Comparison of ENCODE assay signal across 7 cellular contexts in the genomic region with DNA sequence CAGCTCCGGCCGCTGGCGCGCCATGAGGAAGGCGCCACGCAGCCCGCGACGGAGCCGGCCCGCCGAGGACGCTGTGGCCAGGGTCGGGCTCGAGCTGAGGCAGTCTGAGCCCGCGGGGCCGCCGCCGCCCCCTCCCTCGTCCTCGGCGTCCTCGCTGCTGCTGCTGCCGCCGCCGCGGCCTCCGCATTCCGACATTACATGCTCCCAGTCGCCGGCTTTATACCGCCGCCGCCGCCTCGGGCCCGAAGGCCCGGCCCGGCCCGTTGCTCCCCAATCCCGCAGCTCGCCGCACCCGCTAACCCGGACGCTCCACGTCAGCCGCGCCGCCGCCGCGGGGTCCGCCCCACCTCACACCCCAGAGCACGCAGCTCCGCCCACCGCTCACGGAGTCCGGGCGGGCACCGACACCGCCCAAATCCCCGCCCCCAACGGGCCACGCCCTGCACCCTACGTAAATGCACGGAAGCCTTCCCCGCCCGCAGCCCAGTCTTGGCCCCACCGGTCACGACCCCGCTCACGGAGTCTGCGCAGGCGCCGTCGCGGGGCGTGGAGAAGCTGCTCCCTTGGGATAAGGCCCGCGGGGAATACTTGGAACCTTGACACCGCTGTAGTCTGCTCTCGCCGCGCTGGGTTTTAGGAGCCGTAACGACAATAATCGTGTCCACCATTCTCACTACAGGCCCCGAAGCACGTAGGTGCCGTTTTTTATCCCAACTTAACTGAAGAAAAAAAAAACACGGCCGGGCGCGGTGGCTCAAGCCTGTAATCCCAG. TPM values are rescaled to one million over a fixed set of nuclear protein-coding genes. Genes with fewer than 3 reads are reported as not detected.
A peak's percentile ranks its signal among the peaks of the same experiment; 100 is the strongest.
DNase-seq lines count a peak whose midpoint lies in the region; ATAC-seq, FAIRE-seq and TF ChIP-seq lines count a peak whose summit lies in the region.

A gene with protein sequence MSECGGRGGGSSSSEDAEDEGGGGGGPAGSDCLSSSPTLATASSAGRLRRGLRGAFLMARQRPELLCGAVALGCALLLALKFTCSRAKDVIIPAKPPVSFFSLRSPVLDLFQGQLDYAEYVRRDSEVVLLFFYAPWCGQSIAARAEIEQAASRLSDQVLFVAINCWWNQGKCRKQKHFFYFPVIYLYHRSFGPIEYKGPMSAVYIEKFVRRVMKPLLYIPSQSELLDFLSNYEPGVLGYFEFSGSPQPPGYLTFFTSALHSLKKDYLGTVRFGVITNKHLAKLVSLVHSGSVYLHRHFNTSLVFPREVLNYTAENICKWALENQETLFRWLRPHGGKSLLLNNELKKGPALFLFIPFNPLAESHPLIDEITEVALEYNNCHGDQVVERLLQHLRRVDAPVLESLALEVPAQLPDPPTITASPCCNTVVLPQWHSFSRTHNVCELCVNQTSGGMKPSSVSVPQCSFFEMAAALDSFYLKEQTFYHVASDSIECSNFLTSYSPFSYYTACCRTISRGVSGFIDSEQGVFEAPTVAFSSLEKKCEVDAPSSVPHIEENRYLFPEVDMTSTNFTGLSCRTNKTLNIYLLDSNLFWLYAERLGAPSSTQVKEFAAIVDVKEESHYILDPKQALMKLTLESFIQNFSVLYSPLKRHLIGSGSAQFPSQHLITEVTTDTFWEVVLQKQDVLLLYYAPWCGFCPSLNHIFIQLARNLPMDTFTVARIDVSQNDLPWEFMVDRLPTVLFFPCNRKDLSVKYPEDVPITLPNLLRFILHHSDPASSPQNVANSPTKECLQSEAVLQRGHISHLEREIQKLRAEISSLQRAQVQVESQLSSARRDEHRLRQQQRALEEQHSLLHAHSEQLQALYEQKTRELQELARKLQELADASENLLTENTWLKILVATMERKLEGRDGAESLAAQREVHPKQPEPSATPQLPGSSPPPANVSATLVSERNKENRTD (minus strand): TSS at position 322 of the 772 bp plus-strand sequence. CDS start 127 bp downstream, at position 195.

- H3K27ac ChIP-seq in hepatocyte, result peak within 1 kb of the TSS; percentile 94

- peak within 1 kb of the TSS; percentile 33 for H2AFZ ChIP-seq in hepatocyte

- ATAC-seq in HG02981 (IDR thresholded peaks at IDR 0.05; ENCODE audit: unreplicated experiment), result peak; percentile 85

- H3K4me2 ChIP-seq in hepatocyte, result peak within 1 kb of the TSS; percentile 92

- peaks cover 37% of the 10 kb centered on the region for H4K20me1 ChIP-seq in hepatocyte (ENCODE audit: insufficient read depth, poor library complexity, severe bottlenecking)

- no peaks in the 10 kb centered on the region for H3K27me3 ChIP-seq in hepatocyte

- FAIRE-seq in GM18507 (lab: Jason Lieb, UNC), result peak; percentile 96

- H3K4me1 ChIP-seq in hepatocyte (ENCODE audit: insufficient read depth), result peaks cover 31% of the 10 kb centered on the region

- no peaks in the 10 kb centered on the region for H3K9me2 ChIP-seq in hepatocyte (replicated peaks; ENCODE audit: insufficient read depth)

- peak within 1 kb of the TSS; percentile 92 for H3K4me3 ChIP-seq in hepatocyte

- H3K9me3 ChIP-seq in hepatocyte (ENCODE audit: low read depth), result no peaks in the 10 kb centered on the region

- DNase-seq in GM18507 (ENCODE audit: extremely low spot score, insufficient read length, low read depth), result peak; percentile 90
- DNase-seq in NCI-H2029 treated with DMSO at 0.1 percent for 48 hours (lab: John Stamatoyannopoulos, UW), result peak; percentile 88
- DNase-seq in T-helper 9 cell, result peak; percentile 100
- DNase-seq in astrocyte of the hippocampus (ENCODE audit: low read depth, low spot score), result peak; percentile 99
- peak; percentile 100 for DNase-seq in hepatocyte (ENCODE audit: low spot score)
- DNase-seq in retina, result peak; percentile 99

- WGBS in hepatocyte (ENCODE audit: low lambda C conversion rate, missing lambda C conversion rate), result under 1% methylated on average over 38 of the region's 96 CpGs

- H3K36me3 ChIP-seq in hepatocyte (replicated peaks; ENCODE audit: insufficient read depth, low read depth), result no peaks in the 10 kb centered on the region

- no peak for TF ChIP-seq CTCF in hepatocyte (IDR thresholded peaks at IDR 0.05; ENCODE audit: poor library complexity)

- peaks cover 45% of the 10 kb centered on the region for H3K79me2 ChIP-seq in hepatocyte

RNA-seq across cellular contexts. Expression of the gene that starts here (rescaled TPM):
- total RNA-seq in hepatocyte, result 48.7 and 59.4 TPM in 2 replicates
- 58.5 and 59.4 TPM in 2 replicates for polyA plus RNA-seq in hepatocyte

Comparison
In these comparisons a context has a peak if more than half of its experiments do, and no peak if none do; other contexts are left out.
1. Peak in every context shown above with its lines: DNase-seq, ATAC-seq, H3K4me3 ChIP-seq and H3K27ac ChIP-seq.